Comparison of ENCODE assay signal across 1 cellular context in the genomic region with DNA sequence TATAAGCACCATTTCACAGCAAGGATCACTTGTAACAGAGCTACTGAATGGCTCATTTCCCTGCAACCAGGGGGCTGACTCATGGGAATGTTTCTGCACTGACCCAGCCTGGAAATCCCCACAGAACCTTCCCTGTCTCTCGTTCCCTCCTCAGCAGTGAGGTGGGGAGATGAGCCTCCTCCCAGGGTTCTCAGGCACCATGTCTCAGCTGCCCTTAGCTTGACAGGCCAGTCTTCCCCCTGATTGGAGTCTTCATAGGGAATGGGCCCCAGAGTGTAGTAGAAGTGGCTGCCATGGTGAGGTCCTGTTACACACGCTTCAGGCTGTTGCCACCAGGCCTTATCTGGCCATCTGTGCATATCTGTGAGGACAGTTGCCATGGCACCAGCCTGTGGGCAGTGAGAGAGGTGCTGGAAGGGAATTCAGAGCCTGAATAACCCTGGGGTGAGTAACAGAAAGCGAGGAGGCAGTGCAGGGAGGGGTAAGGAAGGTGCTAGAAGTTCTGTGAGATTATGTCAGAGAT.
TF ChIP-seq lines count a peak whose summit lies in the region.

No MANE protein-coding gene starts in this region.

TF ChIP-seq in HEK293, 187 proteins besides CTCF, POLR2A, EP300 and RAD21 (continued from another document):
- TF ChIP-seq, protein P1, sequence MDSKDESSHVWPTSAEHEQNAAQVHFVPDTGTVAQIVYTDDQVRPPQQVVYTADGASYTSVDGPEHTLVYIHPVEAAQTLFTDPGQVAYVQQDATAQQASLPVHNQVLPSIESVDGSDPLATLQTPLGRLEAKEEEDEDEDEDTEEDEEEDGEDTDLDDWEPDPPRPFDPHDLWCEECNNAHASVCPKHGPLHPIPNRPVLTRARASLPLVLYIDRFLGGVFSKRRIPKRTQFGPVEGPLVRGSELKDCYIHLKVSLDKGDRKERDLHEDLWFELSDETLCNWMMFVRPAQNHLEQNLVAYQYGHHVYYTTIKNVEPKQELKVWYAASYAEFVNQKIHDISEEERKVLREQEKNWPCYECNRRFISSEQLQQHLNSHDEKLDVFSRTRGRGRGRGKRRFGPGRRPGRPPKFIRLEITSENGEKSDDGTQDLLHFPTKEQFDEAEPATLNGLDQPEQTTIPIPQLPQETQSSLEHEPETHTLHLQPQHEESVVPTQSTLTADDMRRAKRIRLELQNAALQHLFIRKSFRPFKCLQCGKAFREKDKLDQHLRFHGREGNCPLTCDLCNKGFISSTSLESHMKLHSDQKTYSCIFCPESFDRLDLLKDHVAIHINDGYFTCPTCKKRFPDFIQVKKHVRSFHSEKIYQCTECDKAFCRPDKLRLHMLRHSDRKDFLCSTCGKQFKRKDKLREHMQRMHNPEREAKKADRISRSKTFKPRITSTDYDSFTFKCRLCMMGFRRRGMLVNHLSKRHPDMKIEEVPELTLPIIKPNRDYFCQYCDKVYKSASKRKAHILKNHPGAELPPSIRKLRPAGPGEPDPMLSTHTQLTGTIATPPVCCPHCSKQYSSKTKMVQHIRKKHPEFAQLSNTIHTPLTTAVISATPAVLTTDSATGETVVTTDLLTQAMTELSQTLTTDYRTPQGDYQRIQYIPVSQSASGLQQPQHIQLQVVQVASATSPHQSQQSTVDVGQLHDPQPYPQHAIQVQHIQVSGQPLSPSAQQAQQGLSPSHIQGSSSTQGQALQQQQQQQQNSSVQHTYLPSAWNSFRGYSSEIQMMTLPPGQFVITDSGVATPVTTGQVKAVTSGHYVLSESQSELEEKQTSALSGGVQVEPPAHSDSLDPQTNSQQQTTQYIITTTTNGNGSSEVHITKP (tag by site-specific recombination; IDR thresholded peaks at IDR 0.05) = peak; percentile 35; the same call in 1 of the 2 replicates
